In genomic region chr1:26410706-26411623, GRCh38 we compare ENCODE assay signal across 1 cellular context.
TF ChIP-seq lines count a peak whose summit lies in the region.

Gene LIN28A, plus strand, starts transcription at chr1:26410817. Its CDS starts 75 bp downstream, at chr1:26410892.

TF ChIP-seq in H1, 55 proteins besides CTCF, POLR2A, EP300 and RAD21:
- no peak for TF ChIP-seq EGR1 (IDR thresholded peaks at IDR 0.05; ENCODE audit: borderline replicate concordance, low read depth, low read length)
- TF ChIP-seq PHF8 (conservative IDR thresholded peaks at IDR 0.05; ENCODE audit: low read depth, low read length) = peak; percentile 69
- no peak for TF ChIP-seq SP1 (IDR thresholded peaks at IDR 0.05; ENCODE audit: low read depth, low read length)
- peak; percentile 33; the same call in 1 of the 2 replicates for TF ChIP-seq GTF2F1 (IDR thresholded peaks at IDR 0.05; ENCODE audit: borderline replicate concordance, low read depth, low read length)
- TF ChIP-seq POU5F1 (IDR thresholded peaks at IDR 0.05; ENCODE audit: low read depth, low read length) = no peak
- TF ChIP-seq ASH2L (IDR thresholded peaks at IDR 0.05; ENCODE audit: low read length) = no peak
- peak; percentile 88 for TF ChIP-seq TBP (IDR thresholded peaks at IDR 0.05; ENCODE audit: low read depth, low read length)
- TF ChIP-seq CHD1 (IDR thresholded peaks at IDR 0.05; ENCODE audit: low read depth, low read length) = peak; percentile 51; the same call in 1 of the 2 replicates
- TF ChIP-seq NRF1 (IDR thresholded peaks at IDR 0.05; ENCODE audit: low read depth, low read length) = no peak
- TF ChIP-seq SIN3A (conservative IDR thresholded peaks at IDR 0.05 in 1 of 2, IDR thresholded peaks at IDR 0.05 in 1 of 2; ENCODE audit: low read depth in 1 of 2, low read length in 2 of 2) = 0 out of 4 replicates have a peak, but pooled peaks of 1 of the 2 experiments have one; percentile 11
- no peak for TF ChIP-seq CREB1 (IDR thresholded peaks at IDR 0.05)
- TF ChIP-seq SAP30 (IDR thresholded peaks at IDR 0.05; ENCODE audit: insufficient read depth, insufficient replicate concordance, low read length) = peak; percentile 19
- no peak for TF ChIP-seq SIRT6 (IDR thresholded peaks at IDR 0.05; ENCODE audit: low read length)
- TF ChIP-seq KDM1A (IDR thresholded peaks at IDR 0.05; ENCODE audit: borderline replicate concordance, low read length) = no peak
- no peak for TF ChIP-seq CEBPB (IDR thresholded peaks at IDR 0.05; ENCODE audit: low read depth, low read length)
- TF ChIP-seq RBBP5 (IDR thresholded peaks at IDR 0.05; ENCODE audit: borderline replicate concordance, low read depth, low read length) = no peak
- peak; percentile 31 for TF ChIP-seq POLR2AphosphoS5 (IDR thresholded peaks at IDR 0.05; ENCODE audit: low read depth, low read length)
- no peak for TF ChIP-seq KDM5A (IDR thresholded peaks at IDR 0.05; ENCODE audit: low read length)
- TF ChIP-seq TCF12 (IDR thresholded peaks at IDR 0.05; ENCODE audit: low read depth, low read length) = no peak
- TF ChIP-seq MAX (IDR thresholded peaks at IDR 0.05) = no peak
- TF ChIP-seq TAF7 (optimal IDR thresholded peaks at IDR 0.05; ENCODE audit: borderline replicate concordance, low read depth, low read length) = peak; percentile 85
- no peak for TF ChIP-seq KDM4A (IDR thresholded peaks at IDR 0.05; ENCODE audit: low read depth, low read length, severe bottlenecking)
- no peak for TF ChIP-seq RFX5 (IDR thresholded peaks at IDR 0.05; ENCODE audit: borderline replicate concordance, low read depth, low read length)
- peak; percentile 80 for TF ChIP-seq TAF1 (IDR thresholded peaks at IDR 0.05; ENCODE audit: low read depth, low read length)
- no peak; a peak in 1 of 4 replicates for TF ChIP-seq HDAC2 (IDR thresholded peaks at IDR 0.05; ENCODE audit: borderline replicate concordance in 1 of 2, low read depth in 2 of 2, low read length in 2 of 2)
